In the genomic region with DNA sequence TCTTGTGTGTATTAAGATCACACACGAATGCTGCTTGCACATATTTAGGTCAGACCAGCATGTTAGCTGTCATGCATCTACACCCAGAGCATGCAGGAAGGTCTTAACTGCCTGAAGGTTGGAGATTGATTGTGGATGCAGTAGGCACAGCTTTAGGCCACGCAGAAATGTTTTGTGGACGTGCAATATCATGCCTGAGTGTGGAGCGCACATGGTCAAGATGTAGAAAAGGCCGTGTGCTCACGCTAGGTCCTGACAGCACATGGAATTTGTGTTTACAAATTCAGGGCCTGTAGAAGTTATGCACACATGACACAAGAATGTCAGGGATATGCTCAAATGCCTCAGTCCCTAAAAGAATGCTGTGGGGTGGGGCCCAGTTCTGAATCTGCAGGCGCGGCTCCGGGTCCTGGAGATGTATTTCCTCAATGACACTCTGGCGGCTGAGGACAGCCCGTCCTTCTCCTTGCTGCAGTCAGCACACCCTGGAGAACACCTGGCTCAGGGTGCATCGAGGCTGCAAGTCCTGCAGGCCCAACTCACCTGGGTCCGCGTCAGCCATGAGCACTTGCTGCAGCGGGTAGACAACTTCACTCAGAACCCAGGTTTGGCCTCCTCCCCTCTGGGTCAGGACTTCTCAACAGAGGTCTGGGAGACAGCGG, we compare ENCODE assay signal across 18 cellular contexts. TPM values are rescaled to one million over a fixed set of nuclear protein-coding genes. Genes with fewer than 3 reads are reported as not detected.
"Had no signal": no experiment of that assay in that cellular context is flagged by ENCODE, and none has a peak within 500 bp of the region (broad histone marks: within the 10 kb centered on the region; RNA-seq: fewer than 3 reads in every experiment).

No MANE protein-coding gene starts in this region.

- FAIRE-seq: pancreas had no signal

- H3K4me3 Mint-ChIP-seq: activated CD4-positive, alpha-beta T cell treated with anti-CD3 and anti-CD28 coated beads for 36 hours; activated CD8-positive, alpha-beta T cell treated with anti-CD3 and anti-CD28 coated beads, Interleukin-2, amount 10 ng/mL, durations not matched to agents 7 days and 5 days; activated naive CD4-positive, alpha-beta T cell treated with anti-CD3 and anti-CD28 coated beads for 36 hours; stimulated activated naive CD8-positive, alpha-beta T cell treated with anti-CD3 and anti-CD28 coated beads, Interleukin-15, amount 100 ng/mL, for 72 hours had no signal

- H3K9me3 Mint-ChIP-seq: activated naive CD4-positive, alpha-beta T cell treated with anti-CD3 and anti-CD28 coated beads for 36 hours; stimulated activated naive CD8-positive, alpha-beta T cell treated with anti-CD3 and anti-CD28 coated beads, Interleukin-15, amount 100 ng/mL, for 72 hours had no signal

- H3K4me1 Mint-ChIP-seq: activated CD4-positive, alpha-beta T cell treated with anti-CD3 and anti-CD28 coated beads for 36 hours; stimulated activated naive CD8-positive, alpha-beta T cell treated with anti-CD3 and anti-CD28 coated beads, Interleukin-15, amount 100 ng/mL, for 72 hours had no signal

- H3K27ac ChIP-seq: pancreas, testis, uterus, VCaP had no signal

- ATAC-seq: activated CD4-positive, alpha-beta T cell treated with anti-CD3 and anti-CD28 coated beads for 36 hours; activated CD8-positive, alpha-beta T cell treated with anti-CD3 and anti-CD28 coated beads, Interleukin-2, amount 10 ng/mL, durations not matched to agents 7 days and 5 days had no signal

- H3K4me3 ChIP-seq: coronary artery, left lung, pancreas, testis, uterus had no signal

- H3K27me3 ChIP-seq: pancreas, testis, uterus had no signal

- H3K27ac Mint-ChIP-seq: activated CD4-positive, alpha-beta T cell treated with anti-CD3 and anti-CD28 coated beads for 36 hours; activated CD8-positive, alpha-beta T cell treated with anti-CD3 and anti-CD28 coated beads, Interleukin-2, amount 10 ng/mL, durations not matched to agents 7 days and 5 days; activated naive CD4-positive, alpha-beta T cell treated with anti-CD3 and anti-CD28 coated beads for 36 hours had no signal

- H3K4me1 ChIP-seq: pancreas, testis, uterus had no signal

- H3K36me3 ChIP-seq: pancreas, uterus had no signal

- H3K9me3 ChIP-seq: left lung, pancreas, testis, uterus had no signal

- DNase-seq: activated CD4-positive, alpha-beta T cell treated with anti-CD3 and anti-CD28 coated beads for 36 hours; activated CD8-positive, alpha-beta memory T cell treated with anti-CD3 and anti-CD28 coated beads, Interleukin-2, amount 50 U/mL, for 48 hours; activated CD8-positive, alpha-beta T cell treated with anti-CD3 and anti-CD28 coated beads, Interleukin-2, amount 10 ng/mL, durations not matched to agents 7 days and 5 days; activated naive CD4-positive, alpha-beta T cell treated with anti-CD3 and anti-CD28 coated beads for 36 hours; central memory CD4-positive, alpha-beta T cell; effector CD8-positive, alpha-beta T cell; mesenchymal stem cell; pancreas; stimulated activated CD4-positive, alpha-beta T cell treated with anti-CD3 and anti-CD28 coated beads, Interleukin-15, amount 100 ng/mL, for 24 hours; stimulated activated CD4-positive, alpha-beta T cell treated with anti-CD3 and anti-CD28 coated beads, Interleukin-4, amount 100 ng/mL, for 24 hours; stimulated activated naive CD8-positive, alpha-beta T cell treated with anti-CD3 and anti-CD28 coated beads, Interleukin-15, amount 100 ng/mL, for 72 hours; T1000; testis; uterus had no signal

RNA-seq across cellular contexts. Expression of a gene that starts 27.9 kb away (rescaled TPM):
- total RNA-seq: activated CD4-positive, alpha-beta T cell treated with anti-CD3 and anti-CD28 coated beads for 36 hours; activated CD8-positive, alpha-beta T cell treated with anti-CD3 and anti-CD28 coated beads, Interleukin-2, amount 10 ng/mL, durations not matched to agents 7 days and 5 days; activated naive CD4-positive, alpha-beta T cell treated with anti-CD3 and anti-CD28 coated beads for 36 hours had no signal
- polyA plus RNA-seq: neural cell had no signal
